In genomic region chr5:88888291-88888690, GRCh38 we compare ENCODE assay signal across 1 cellular context.
TF ChIP-seq lines count a peak whose summit lies in the region.

No MANE protein-coding gene starts in this region.

TF ChIP-seq in SK-N-SH treated with all-trans-retinoic acid at 6 μM for 48 hours, 23 proteins besides CTCF, POLR2A, EP300 and RAD21 (continued from another document):
- TF ChIP-seq, protein P1, sequence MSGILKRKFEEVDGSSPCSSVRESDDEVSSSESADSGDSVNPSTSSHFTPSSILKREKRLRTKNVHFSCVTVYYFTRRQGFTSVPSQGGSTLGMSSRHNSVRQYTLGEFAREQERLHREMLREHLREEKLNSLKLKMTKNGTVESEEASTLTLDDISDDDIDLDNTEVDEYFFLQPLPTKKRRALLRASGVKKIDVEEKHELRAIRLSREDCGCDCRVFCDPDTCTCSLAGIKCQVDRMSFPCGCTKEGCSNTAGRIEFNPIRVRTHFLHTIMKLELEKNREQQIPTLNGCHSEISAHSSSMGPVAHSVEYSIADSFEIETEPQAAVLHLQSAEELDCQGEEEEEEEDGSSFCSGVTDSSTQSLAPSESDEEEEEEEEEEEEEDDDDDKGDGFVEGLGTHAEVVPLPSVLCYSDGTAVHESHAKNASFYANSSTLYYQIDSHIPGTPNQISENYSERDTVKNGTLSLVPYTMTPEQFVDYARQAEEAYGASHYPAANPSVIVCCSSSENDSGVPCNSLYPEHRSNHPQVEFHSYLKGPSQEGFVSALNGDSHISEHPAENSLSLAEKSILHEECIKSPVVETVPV (CRISPR knock-in tag; IDR thresholded peaks at IDR 0.05): no peak
- TF ChIP-seq ZFP30 (CRISPR knock-in tag; IDR thresholded peaks at IDR 0.05) (no peak), GLIS3 (CRISPR knock-in tag; IDR thresholded peaks at IDR 0.05) (no peak), ARNTL (CRISPR knock-in tag; IDR thresholded peaks at IDR 0.05; ENCODE audit: borderline replicate concordance, low read depth) (no peak), RARB (CRISPR knock-in tag; IDR thresholded peaks at IDR 0.05) (no peak)
- TF ChIP-seq, protein P2, sequence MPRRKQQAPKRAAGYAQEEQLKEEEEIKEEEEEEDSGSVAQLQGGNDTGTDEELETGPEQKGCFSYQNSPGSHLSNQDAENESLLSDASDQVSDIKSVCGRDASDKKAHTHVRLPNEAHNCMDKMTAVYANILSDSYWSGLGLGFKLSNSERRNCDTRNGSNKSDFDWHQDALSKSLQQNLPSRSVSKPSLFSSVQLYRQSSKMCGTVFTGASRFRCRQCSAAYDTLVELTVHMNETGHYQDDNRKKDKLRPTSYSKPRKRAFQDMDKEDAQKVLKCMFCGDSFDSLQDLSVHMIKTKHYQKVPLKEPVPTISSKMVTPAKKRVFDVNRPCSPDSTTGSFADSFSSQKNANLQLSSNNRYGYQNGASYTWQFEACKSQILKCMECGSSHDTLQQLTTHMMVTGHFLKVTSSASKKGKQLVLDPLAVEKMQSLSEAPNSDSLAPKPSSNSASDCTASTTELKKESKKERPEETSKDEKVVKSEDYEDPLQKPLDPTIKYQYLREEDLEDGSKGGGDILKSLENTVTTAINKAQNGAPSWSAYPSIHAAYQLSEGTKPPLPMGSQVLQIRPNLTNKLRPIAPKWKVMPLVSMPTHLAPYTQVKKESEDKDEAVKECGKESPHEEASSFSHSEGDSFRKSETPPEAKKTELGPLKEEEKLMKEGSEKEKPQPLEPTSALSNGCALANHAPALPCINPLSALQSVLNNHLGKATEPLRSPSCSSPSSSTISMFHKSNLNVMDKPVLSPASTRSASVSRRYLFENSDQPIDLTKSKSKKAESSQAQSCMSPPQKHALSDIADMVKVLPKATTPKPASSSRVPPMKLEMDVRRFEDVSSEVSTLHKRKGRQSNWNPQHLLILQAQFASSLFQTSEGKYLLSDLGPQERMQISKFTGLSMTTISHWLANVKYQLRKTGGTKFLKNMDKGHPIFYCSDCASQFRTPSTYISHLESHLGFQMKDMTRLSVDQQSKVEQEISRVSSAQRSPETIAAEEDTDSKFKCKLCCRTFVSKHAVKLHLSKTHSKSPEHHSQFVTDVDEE (CRISPR knock-in tag; IDR thresholded peaks at IDR 0.05): no peak
- TF ChIP-seq, protein P3, sequence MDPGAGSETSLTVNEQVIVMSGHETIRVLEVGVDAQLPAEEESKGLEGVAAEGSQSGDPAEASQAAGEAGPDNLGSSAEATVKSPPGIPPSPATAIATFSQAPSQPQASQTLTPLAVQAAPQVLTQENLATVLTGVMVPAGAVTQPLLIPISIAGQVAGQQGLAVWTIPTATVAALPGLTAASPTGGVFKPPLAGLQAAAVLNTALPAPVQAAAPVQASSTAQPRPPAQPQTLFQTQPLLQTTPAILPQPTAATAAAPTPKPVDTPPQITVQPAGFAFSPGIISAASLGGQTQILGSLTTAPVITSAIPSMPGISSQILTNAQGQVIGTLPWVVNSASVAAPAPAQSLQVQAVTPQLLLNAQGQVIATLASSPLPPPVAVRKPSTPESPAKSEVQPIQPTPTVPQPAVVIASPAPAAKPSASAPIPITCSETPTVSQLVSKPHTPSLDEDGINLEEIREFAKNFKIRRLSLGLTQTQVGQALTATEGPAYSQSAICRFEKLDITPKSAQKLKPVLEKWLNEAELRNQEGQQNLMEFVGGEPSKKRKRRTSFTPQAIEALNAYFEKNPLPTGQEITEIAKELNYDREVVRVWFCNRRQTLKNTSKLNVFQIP (CRISPR knock-in tag; IDR thresholded peaks at IDR 0.05; ENCODE audit: borderline replicate concordance, low read depth): no peak
TF ChIP-seq in SK-N-SH treated with all-trans-retinoic acid at 6 μM for 48 hours: peak in this region for 0.
